In the genomic region with DNA sequence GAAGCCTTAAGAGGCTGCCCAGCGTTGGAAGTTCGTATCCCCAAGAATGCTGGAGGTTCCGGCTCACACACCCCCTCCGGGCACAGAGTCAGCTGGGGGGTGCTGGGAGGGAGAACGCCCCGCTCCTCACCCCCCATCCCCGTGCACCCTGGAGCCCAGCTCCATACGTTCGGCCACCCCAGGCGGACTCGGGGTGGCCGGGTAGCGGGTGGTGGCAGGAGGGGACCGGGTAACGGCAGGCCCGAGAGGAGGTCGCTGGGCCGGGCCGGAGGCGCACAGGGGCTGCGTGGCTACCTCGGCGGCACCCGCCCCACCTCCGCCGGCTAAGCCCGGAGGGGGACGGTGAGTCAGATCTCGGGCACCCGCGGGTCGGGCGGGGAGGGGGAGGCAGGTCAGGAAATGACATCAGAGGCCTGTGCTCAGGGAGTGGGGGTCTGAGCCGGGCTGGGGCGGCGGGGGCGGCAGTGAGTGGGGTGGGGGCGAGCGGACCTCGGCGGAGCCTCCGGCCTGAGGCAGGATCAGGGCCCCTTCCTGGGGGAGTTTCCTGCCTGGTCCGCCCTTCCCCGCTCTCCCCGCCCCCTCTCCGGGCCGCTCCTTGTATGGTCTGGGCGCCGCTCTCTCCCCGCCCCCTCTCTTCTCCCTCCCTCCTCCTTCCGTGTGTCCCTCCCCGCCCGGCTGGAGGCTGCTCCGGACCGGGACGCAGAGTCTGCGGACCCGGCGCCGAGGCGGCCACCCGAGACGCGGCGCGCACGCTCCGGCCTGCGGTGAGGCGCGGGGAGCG, we compare ENCODE assay signal across 8 cellular contexts. TPM values are rescaled to one million over a fixed set of nuclear protein-coding genes. Genes with fewer than 3 reads are reported as not detected.
DNase-seq lines count a peak whose midpoint lies in the region; ATAC-seq, FAIRE-seq and TF ChIP-seq lines count a peak whose summit lies in the region.

A gene with protein sequence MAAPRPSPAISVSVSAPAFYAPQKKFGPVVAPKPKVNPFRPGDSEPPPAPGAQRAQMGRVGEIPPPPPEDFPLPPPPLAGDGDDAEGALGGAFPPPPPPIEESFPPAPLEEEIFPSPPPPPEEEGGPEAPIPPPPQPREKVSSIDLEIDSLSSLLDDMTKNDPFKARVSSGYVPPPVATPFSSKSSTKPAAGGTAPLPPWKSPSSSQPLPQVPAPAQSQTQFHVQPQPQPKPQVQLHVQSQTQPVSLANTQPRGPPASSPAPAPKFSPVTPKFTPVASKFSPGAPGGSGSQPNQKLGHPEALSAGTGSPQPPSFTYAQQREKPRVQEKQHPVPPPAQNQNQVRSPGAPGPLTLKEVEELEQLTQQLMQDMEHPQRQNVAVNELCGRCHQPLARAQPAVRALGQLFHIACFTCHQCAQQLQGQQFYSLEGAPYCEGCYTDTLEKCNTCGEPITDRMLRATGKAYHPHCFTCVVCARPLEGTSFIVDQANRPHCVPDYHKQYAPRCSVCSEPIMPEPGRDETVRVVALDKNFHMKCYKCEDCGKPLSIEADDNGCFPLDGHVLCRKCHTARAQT (plus strand): TSS at position 700 of the 781 bp plus-strand sequence. CDS start 227 bp downstream, outside the sequence.

- intact Hi-C loops in endothelial cell of umbilical vein (cut with micrococcal nuclease) = loop anchor here (1.0 to 5.0 kb wide), 5 partner anchors 14 to 116 kb away; a partner anchor contains a TSS

- CTCF ChIA-PET in CD8-positive, alpha-beta memory T cell (lab: Charles Lee) = interaction anchor here (0.7 to 4.1 kb wide), 33 partner anchors 8 to 572 kb away, joined by 3 to 45 read pairs (median 5); a partner anchor contains a TSS
- CTCF ChIA-PET in endothelial cell of umbilical vein (lab: Charles Lee) = interaction anchor here (0.5 to 2.6 kb wide), 33 partner anchors 8 to 156 kb away, joined by 3 to 25 read pairs (median 6); a partner anchor contains a TSS

- H3K4me3 Mint-ChIP-seq in CD8-positive, alpha-beta memory T cell = peak within 1 kb of the TSS; percentile 89 to 97 (median 93)

- peak within 1 kb of the TSS; percentile 98 for H3K9ac ChIP-seq in OCI-LY3 (ENCODE audit: low read length)
- H3K9ac ChIP-seq in endothelial cell of umbilical vein (replicated peaks; ENCODE audit: extremely low read depth, insufficient read depth, low read length) = peak within 1 kb of the TSS; percentile 96

- H3K9me3 ChIP-seq in CD8-positive, alpha-beta memory T cell (ENCODE audit: low read length) = no peaks in the 10 kb centered on the region
- H3K9me3 ChIP-seq in OCI-LY3 (ENCODE audit: insufficient read depth, low read length) = no peaks in the 10 kb centered on the region
- no peaks in the 10 kb centered on the region for H3K9me3 ChIP-seq in endothelial cell of umbilical vein (replicated peaks; ENCODE audit: control insufficient read depth, insufficient read depth, low read length)
- H3K9me3 ChIP-seq in mononuclear cell (ENCODE audit: low read depth, low read length) = no peaks in the 10 kb centered on the region

- TF ChIP-seq CTCF in OCI-LY3 (IDR thresholded peaks at IDR 0.05; ENCODE audit: low read depth, low read length) = no peak
- no peak for TF ChIP-seq CTCF in endothelial cell of umbilical vein (IDR thresholded peaks at IDR 0.05; ENCODE audit: extremely low read depth in 1 of 2, insufficient read depth in 1 of 2, low read depth in 1 of 2, low read length in 2 of 2)

- H3K4me3 ChIP-seq in CD8-positive, alpha-beta memory T cell (ENCODE audit: low read length) = peak within 1 kb of the TSS; percentile 85
- H3K4me3 ChIP-seq in OCI-LY3 (ENCODE audit: low read length) (peak within 1 kb of the TSS; percentile 93), endothelial cell of umbilical vein (replicated peaks in 1 of 3; ENCODE audit: insufficient read depth in 1 of 3, low read depth in 1 of 3, low read length in 3 of 3) (peak within 1 kb of the TSS; percentile 76 to 94 (median 88)), mononuclear cell (ENCODE audit: low read length) (peak within 1 kb of the TSS; percentile 93)

- H3K4me2 ChIP-seq in OCI-LY3 (ENCODE audit: low read length) (peak within 1 kb of the TSS; percentile 86), endothelial cell of umbilical vein (ENCODE audit: insufficient read depth, low read length) (peak within 1 kb of the TSS; percentile 74)

- no peaks in the 10 kb centered on the region for H3K27me3 ChIP-seq in CD8-positive, alpha-beta memory T cell (ENCODE audit: insufficient read depth, low read length, poor library complexity, severe bottlenecking)
- H3K27me3 ChIP-seq in OCI-LY3 (ENCODE audit: low read depth, low read length) (no peaks in the 10 kb centered on the region), endothelial cell of umbilical vein (ENCODE audit: control insufficient read depth in 2 of 2, insufficient read depth in 2 of 2, low read length in 2 of 2) (no peaks in the 10 kb centered on the region), mononuclear cell (ENCODE audit: insufficient read depth, low read length) (no peaks in the 10 kb centered on the region)

- H3K79me2 ChIP-seq in OCI-LY3 (ENCODE audit: low read length) (peaks cover 28% of the 10 kb centered on the region), endothelial cell of umbilical vein (ENCODE audit: control insufficient read depth, insufficient read depth, low read length) (peaks cover 63% of the 10 kb centered on the region)

- peaks cover 0 to 2% of the 10 kb centered on the region in 2 donors for H3K27me3 Mint-ChIP-seq in CD8-positive, alpha-beta memory T cell

- peak; percentile 87 for TF ChIP-seq POLR2A in endothelial cell of umbilical vein (IDR thresholded peaks at IDR 0.05; ENCODE audit: low read depth, low read length)

- peak within 1 kb of the TSS; percentile 83 to 99 (median 95) for H3K27ac Mint-ChIP-seq in CD8-positive, alpha-beta memory T cell

- peaks cover 38 to 39% (median 39%) of the 10 kb centered on the region in 3 donors for H3K4me1 Mint-ChIP-seq in CD8-positive, alpha-beta memory T cell

- peaks cover 0 to 18% (median 0%) of the 10 kb centered on the region in 3 donors for H3K36me3 Mint-ChIP-seq in CD8-positive, alpha-beta memory T cell

- BruUV-seq in endothelial cell of umbilical vein (replicated peaks; lab: Mats Ljungman, UMichigan) = no TSS peak

- H3K27ac ChIP-seq in CD8-positive, alpha-beta memory T cell (ENCODE audit: low read depth, low read length) = peak within 1 kb of the TSS; percentile 96
- H3K27ac ChIP-seq in OCI-LY3 (ENCODE audit: low read length) (peak within 1 kb of the TSS; percentile 76), endothelial cell of umbilical vein (ENCODE audit: insufficient read depth, low read depth, low read length) (peak within 1 kb of the TSS; percentile 98)

- H3K9me1 ChIP-seq in endothelial cell of umbilical vein (replicated peaks; ENCODE audit: control insufficient read depth, extremely low read depth, insufficient read depth, low read length) = no peaks in the 10 kb centered on the region

- no peaks in the 10 kb centered on the region for H3K9me3 Mint-ChIP-seq in CD8-positive, alpha-beta memory T cell

- peak; percentile 80 for FAIRE-seq in endothelial cell of umbilical vein (lab: Jason Lieb, UNC)

- H2AFZ ChIP-seq in OCI-LY3 (ENCODE audit: low read depth, low read length) (peak within 1 kb of the TSS; percentile 85), endothelial cell of umbilical vein (ENCODE audit: low read depth, low read length) (peak within 1 kb of the TSS; percentile 1)

- peaks cover 70% of the 10 kb centered on the region for H3K4me1 ChIP-seq in CD8-positive, alpha-beta memory T cell (ENCODE audit: insufficient read depth, low read length)
- H3K4me1 ChIP-seq in OCI-LY3 (ENCODE audit: low read length) (peaks cover 14% of the 10 kb centered on the region), endothelial cell of umbilical vein (ENCODE audit: control insufficient read depth, extremely low read depth, insufficient read depth, low read length) (peaks cover 45% of the 10 kb centered on the region), mononuclear cell (ENCODE audit: insufficient read depth, low read length) (peaks cover 83% of the 10 kb centered on the region)

- peak; percentile 56 for ATAC-seq in GM19468 (IDR thresholded peaks at IDR 0.05; ENCODE audit: extremely low read depth, unreplicated experiment)

- peak; percentile 81 to 93 (median 81) for DNase-seq in CD8-positive, alpha-beta memory T cell
- peak; percentile 55 for DNase-seq in HS-27A (ENCODE audit: low read depth)
- DNase-seq in activated T-cell treated with anti-CD3 and anti-CD28 coated beads for 1 hour (ENCODE audit: low read depth) = peak; percentile 80
- peak; percentile 94 for DNase-seq in endothelial cell of umbilical vein (ENCODE audit: low read depth, low spot score)
- DNase-seq in stimulated activated CD8-positive, alpha-beta memory T cell treated with anti-CD3 and anti-CD28 coated beads, Interleukin-4, amount 100 ng/mL, for 1 hour (ENCODE audit: low read depth in 2 of 2, low spot score in 1 of 2) = peak; percentile 69 to 76

- POLR2A ChIA-PET in CD8-positive, alpha-beta memory T cell (lab: Charles Lee) = interaction anchor here (0.5 to 7.1 kb wide), 12 partner anchors 9 to 582 kb away, joined by 3 to 48 read pairs (median 5); a partner anchor contains a TSS
- POLR2A ChIA-PET in endothelial cell of umbilical vein (lab: Charles Lee) = interaction anchor here (0.9 to 2.0 kb wide), 9 partner anchors 9 to 119 kb away, joined by 4 to 17 read pairs (median 6); no protein-coding TSS in a partner anchor

- peaks cover 7% of the 10 kb centered on the region for H3K36me3 ChIP-seq in CD8-positive, alpha-beta memory T cell (ENCODE audit: insufficient read depth, low read length)
- H3K36me3 ChIP-seq in OCI-LY3 (replicated peaks; ENCODE audit: low read depth, low read length) (peaks cover 9% of the 10 kb centered on the region), endothelial cell of umbilical vein (ENCODE audit: control insufficient read depth in 2 of 2, extremely low read depth in 1 of 2, insufficient read depth in 2 of 2, low read length in 2 of 2) (peaks cover 3 to 5% of the 10 kb centered on the region in 2 experiments)

- dilution Hi-C loops in endothelial cell of umbilical vein (cut with MboI; ENCODE audit: extremely low pct_ligation_motif_present, low sequenced_read_pairs) = loop anchor here (25.0 kb wide), 1 partner anchor 131 kb away; no protein-coding TSS in a partner anchor

- H4K20me1 ChIP-seq in OCI-LY3 (ENCODE audit: insufficient read depth, low read length) (peaks cover 8% of the 10 kb centered on the region; the same call in 1 of the 2 replicates), endothelial cell of umbilical vein (replicated peaks; ENCODE audit: control insufficient read depth, extremely low read depth, insufficient read depth, low read length) (no peaks in the 10 kb centered on the region)

RNA-seq across cellular contexts. Expression of the gene that starts here (rescaled TPM):
- total RNA-seq in CD8-positive, alpha-beta memory T cell = 100 to 1,000 TPM; 101 to 104 TPM
- polyA plus RNA-seq in CD8-positive, alpha-beta memory T cell = 143 TPM
- total RNA-seq in endothelial cell of umbilical vein (533 and 545 TPM in 2 replicates), mononuclear cell (64.0 TPM)
- 196 TPM in 2 replicates for polyA plus RNA-seq in endothelial cell of umbilical vein
- 195 and 222 TPM in 2 replicates for polyA plus RNA-seq in endothelial cell of umbilical vein (2011; cell fraction: cytosol; rRNA removed)
- 305 and 333 TPM in 2 replicates for polyA plus RNA-seq in endothelial cell of umbilical vein (2011; cell fraction: nucleus; rRNA removed)
- polyA plus RNA-seq in endothelial cell of umbilical vein (2012) = 533 and 564 TPM in 2 replicates
- polyA minus RNA-seq in endothelial cell of umbilical vein = 116 and 124 TPM in 2 replicates
- polyA minus RNA-seq in endothelial cell of umbilical vein (2011; cell fraction: cytosol; rRNA and poly(A)+ RNA removed) = 57.7 TPM
- polyA minus RNA-seq in endothelial cell of umbilical vein (2011; cell fraction: nucleus; rRNA and poly(A)+ RNA removed) = 105 and 154 TPM in 2 replicates

Comparison
In these comparisons a context has a peak if more than half of its experiments do, and no peak if none do; other contexts are left out.
1. Peak in every context shown above with its lines: DNase-seq, ATAC-seq, H3K4me3 ChIP-seq and H3K27ac ChIP-seq.